ENCODE assay signal across 16 cellular contexts in the genomic region with DNA sequence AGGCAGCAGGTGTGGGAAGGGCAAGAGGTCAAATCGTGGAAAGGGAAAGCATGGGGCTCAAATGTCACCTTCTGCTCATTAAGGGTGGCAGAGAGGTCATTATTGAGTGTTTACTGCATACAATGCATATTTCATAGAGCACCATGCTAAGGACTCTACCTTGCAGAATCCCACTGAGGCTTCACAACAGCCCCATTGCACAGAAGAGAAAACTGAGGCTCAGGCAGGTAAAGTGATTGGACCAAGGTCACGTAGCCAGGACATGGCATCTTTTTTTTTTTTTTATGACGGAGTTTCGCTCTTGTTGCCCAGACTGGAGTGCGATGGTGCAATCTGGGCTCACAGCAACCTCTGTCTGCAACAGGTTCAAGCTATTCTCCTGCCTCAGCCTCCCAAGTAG. TPM values are rescaled to one million over a fixed set of nuclear protein-coding genes. Genes with fewer than 3 reads are reported as not detected.
DNase-seq lines count a peak whose midpoint lies in the region; ATAC-seq and TF ChIP-seq lines count a peak whose summit lies in the region.
"Had no signal": no experiment of that assay in that cellular context is flagged by ENCODE, and none has a peak within 500 bp of the region (broad histone marks: within the 10 kb centered on the region; RNA-seq: fewer than 3 reads in every experiment).

No MANE protein-coding gene starts in this region.

- peak overlapping the region in 1 of 5 experiments; percentile 23 for H3K4me3 Mint-ChIP-seq in brain
- H3K4me3 Mint-ChIP-seq: CD14-positive monocyte; CD4-positive, alpha-beta memory T cell had no signal

- no peaks in the 10 kb centered on the region for H3K4me1 ChIP-seq in HEK293 (ENCODE audit: control insufficient read depth, insufficient read depth, low read length)
- H3K4me1 ChIP-seq: BE2C had no signal

- H3K4me1 Mint-ChIP-seq in brain = peaks cover 77% of the 10 kb centered on the region
- H3K4me1 Mint-ChIP-seq: CD4-positive, alpha-beta memory T cell had no signal

- CTCF ChIA-PET in HEK293 (lab: Yijun Ruan, JAX) = no interaction called here

- POLR2A ChIA-PET in HEK293 (lab: Yijun Ruan, JAX) = no interaction called here

- no peaks in the 10 kb centered on the region for H3K27me3 Mint-ChIP-seq in brain

- peak overlapping the region in 4 of 5 experiments; percentile 23 to 65 (median 48) for H3K27ac Mint-ChIP-seq in brain
- H3K27ac Mint-ChIP-seq: CD14-positive monocyte; CD4-positive, alpha-beta memory T cell had no signal

- no peaks in the 10 kb centered on the region for H3K27me3 ChIP-seq in layer of hippocampus (ENCODE audit: control insufficient read depth, insufficient read depth, low read length)
- H3K27me3 ChIP-seq: BE2C had no signal

- TF ChIP-seq CTCF in HEK293 (tag by site-specific recombination; IDR thresholded peaks at IDR 0.05) = no peak
- no peak for TF ChIP-seq CTCF in brain (conservative IDR thresholded peaks at IDR 0.05)

- TF ChIP-seq POLR2A in GM18505 (IDR thresholded peaks at IDR 0.05; ENCODE audit: borderline replicate concordance, extremely low read depth, insufficient read depth, insufficient read length) = no peak

- H3K36me3 ChIP-seq in HEK293 (ENCODE audit: control insufficient read depth in 2 of 2, insufficient read depth in 1 of 2, low read length in 2 of 2) = no peaks in the 10 kb centered on the region
- H3K36me3 ChIP-seq: BE2C had no signal

- ATAC-seq in GM18505 (IDR thresholded peaks at IDR 0.05; ENCODE audit: unreplicated experiment) = no peak
- ATAC-seq: HCT116 had no signal

- H3K9me3 Mint-ChIP-seq in brain = peaks cover 0 to 3% (median 0%) of the 10 kb centered on the region in 5 experiments
- H3K9me3 Mint-ChIP-seq: CD4-positive, alpha-beta memory T cell had no signal

- H3K36me3 Mint-ChIP-seq in brain = no peaks in the 10 kb centered on the region
- H3K36me3 Mint-ChIP-seq: CD14-positive monocyte; CD4-positive, alpha-beta memory T cell had no signal

- H3K9me3 ChIP-seq in HEK293 (ENCODE audit: control insufficient read depth, insufficient read depth, low read depth, low read length) = no peaks in the 10 kb centered on the region
- H3K9me3 ChIP-seq: BE2C had no signal

- no peak overlapping the region for H3K27ac ChIP-seq in HEK293 (ENCODE audit: extremely low read depth, low read depth, low read length)
- peak overlapping the region; percentile 35 for H3K27ac ChIP-seq in layer of hippocampus (ENCODE audit: low read depth, low read length)
- H3K27ac ChIP-seq in temporal lobe (ENCODE audit: low read depth, low read length) = peak overlapping the region; percentile 81

- DNase-seq in NCI-H1417 treated with DMSO at 0.1 percent for 48 hours (lab: John Stamatoyannopoulos, UW) (no peak), hypothalamus (lab: John Stamatoyannopoulos, UW) (no peak)
- DNase-seq: ACHN; BE2C; CD4-positive, alpha-beta memory T cell; DMS79 treated with DMSO at 0.1 percent for 48 hours; GF-D8; GOT3; H7 had no signal

- no peak overlapping the region for H3K4me3 ChIP-seq in HEK293 (ENCODE audit: low read depth, low read length)

TF ChIP-seq in HEK293, 187 proteins besides CTCF, POLR2A, EP300 and RAD21:
- TF ChIP-seq ZNF514 (tag by site-specific recombination; IDR thresholded peaks at IDR 0.05) (no peak), SCRT1 (tag by site-specific recombination; IDR thresholded peaks at IDR 0.05; ENCODE audit: borderline replicate concordance) (0 out of 2 replicates have a peak, but pooled peaks have one; percentile 31), ZNF248 (tag by site-specific recombination; IDR thresholded peaks at IDR 0.05) (no peak), ZBTB7A (tag by site-specific recombination; IDR thresholded peaks at IDR 0.05; ENCODE audit: low read depth) (no peak), SCRT2 (tag by site-specific recombination; IDR thresholded peaks at IDR 0.05) (peak; percentile 31; the same call in 1 of the 2 replicates), ZNF302 (tag by site-specific recombination; IDR thresholded peaks at IDR 0.05; ENCODE audit: low read depth) (no peak)
- TF ChIP-seq, protein P1, sequence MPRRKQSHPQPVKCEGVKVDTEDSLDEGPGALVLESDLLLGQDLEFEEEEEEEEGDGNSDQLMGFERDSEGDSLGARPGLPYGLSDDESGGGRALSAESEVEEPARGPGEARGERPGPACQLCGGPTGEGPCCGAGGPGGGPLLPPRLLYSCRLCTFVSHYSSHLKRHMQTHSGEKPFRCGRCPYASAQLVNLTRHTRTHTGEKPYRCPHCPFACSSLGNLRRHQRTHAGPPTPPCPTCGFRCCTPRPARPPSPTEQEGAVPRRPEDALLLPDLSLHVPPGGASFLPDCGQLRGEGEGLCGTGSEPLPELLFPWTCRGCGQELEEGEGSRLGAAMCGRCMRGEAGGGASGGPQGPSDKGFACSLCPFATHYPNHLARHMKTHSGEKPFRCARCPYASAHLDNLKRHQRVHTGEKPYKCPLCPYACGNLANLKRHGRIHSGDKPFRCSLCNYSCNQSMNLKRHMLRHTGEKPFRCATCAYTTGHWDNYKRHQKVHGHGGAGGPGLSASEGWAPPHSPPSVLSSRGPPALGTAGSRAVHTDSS (tag by site-specific recombination; IDR thresholded peaks at IDR 0.05) = no peak
- TF ChIP-seq, protein P2, sequence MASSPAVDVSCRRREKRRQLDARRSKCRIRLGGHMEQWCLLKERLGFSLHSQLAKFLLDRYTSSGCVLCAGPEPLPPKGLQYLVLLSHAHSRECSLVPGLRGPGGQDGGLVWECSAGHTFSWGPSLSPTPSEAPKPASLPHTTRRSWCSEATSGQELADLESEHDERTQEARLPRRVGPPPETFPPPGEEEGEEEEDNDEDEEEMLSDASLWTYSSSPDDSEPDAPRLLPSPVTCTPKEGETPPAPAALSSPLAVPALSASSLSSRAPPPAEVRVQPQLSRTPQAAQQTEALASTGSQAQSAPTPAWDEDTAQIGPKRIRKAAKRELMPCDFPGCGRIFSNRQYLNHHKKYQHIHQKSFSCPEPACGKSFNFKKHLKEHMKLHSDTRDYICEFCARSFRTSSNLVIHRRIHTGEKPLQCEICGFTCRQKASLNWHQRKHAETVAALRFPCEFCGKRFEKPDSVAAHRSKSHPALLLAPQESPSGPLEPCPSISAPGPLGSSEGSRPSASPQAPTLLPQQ (tag by site-specific recombination; IDR thresholded peaks at IDR 0.05) = no peak

RNA-seq across cellular contexts. Expression of a gene that starts 7.8 kb away (rescaled TPM):
- polyA plus RNA-seq in brain (ENCODE audit: insufficient read depth, low read depth, low replicate concordance) = 27.0 TPM
- total RNA-seq in temporal lobe = 7.6 TPM
- total RNA-seq: CD4-positive, alpha-beta memory T cell had no signal
- polyA plus RNA-seq: CD14-positive monocyte; CD4-positive, alpha-beta memory T cell had no signal

RNA-seq across cellular contexts. Expression of a gene that starts 57.3 kb away (rescaled TPM):
- polyA plus RNA-seq in brain (ENCODE audit: insufficient read depth, low read depth, low replicate concordance) = 215 TPM
- total RNA-seq in temporal lobe = 34.9 TPM
